In the genomic region with DNA sequence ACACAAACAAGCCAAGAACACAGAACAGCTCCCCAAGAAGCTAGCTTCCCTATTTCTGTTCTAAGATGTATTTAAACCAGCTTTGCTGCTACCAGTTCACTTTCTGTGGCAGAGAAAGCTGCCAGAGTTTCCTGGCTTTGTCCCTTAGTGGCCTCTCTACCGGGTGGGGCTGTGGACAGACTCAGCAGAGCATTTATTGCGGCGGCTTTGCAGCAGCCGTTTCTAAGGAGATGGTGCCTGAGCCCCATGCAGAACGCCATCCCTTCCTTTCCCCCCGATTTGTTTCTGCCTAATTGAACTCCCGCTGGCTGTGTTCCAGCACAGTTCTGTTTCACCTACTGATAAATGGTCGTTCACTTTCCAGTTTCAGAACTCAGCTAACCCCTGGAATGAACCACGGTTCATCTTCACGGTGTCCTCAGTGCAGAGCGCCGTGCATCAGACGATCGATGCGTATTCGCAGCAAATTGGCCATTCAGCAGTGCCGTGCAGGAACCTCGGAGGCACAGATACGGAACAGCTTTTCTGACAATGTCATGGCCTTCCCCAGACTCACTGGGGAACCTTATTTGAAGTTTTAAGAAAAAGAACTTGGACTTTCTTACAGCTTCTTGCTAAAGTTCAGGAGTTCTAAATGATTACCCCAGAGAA, we compare ENCODE assay signal across 14 cellular contexts. TPM values are rescaled to one million over a fixed set of nuclear protein-coding genes. Genes with fewer than 3 reads are reported as not detected.
A peak's percentile ranks its signal among the peaks of the same experiment; 100 is the strongest.
DNase-seq lines count a peak whose midpoint lies in the region; ATAC-seq and TF ChIP-seq lines count a peak whose summit lies in the region.
"Had no signal": no experiment of that assay in that cellular context is flagged by ENCODE, and none has a peak within 500 bp of the region (broad histone marks: within the 10 kb centered on the region; RNA-seq: fewer than 3 reads in every experiment).

No MANE protein-coding gene starts in this region.

- H3K27ac Mint-ChIP-seq in osteocyte (ENCODE audit: unreplicated experiment) = no peak overlapping the region
- H3K27ac Mint-ChIP-seq: activated CD4-positive, alpha-beta memory T cell treated with anti-CD3 and anti-CD28 coated beads for 36 hours had no signal

- POLR2A ChIA-PET in GM10248 (lab: Yijun Ruan, JAX) = no interaction called here

- CTCF ChIA-PET in GM10248 (lab: Yijun Ruan, JAX) = interaction anchor here (0.9 to 1.5 kb wide), 7 partner anchors 14 to 81 kb away, joined by 3 to 5 read pairs (median 4); a partner anchor contains a TSS

- peaks cover 21% of the 10 kb centered on the region for H3K9me3 Mint-ChIP-seq in osteocyte (ENCODE audit: unreplicated experiment)

- no peaks in the 10 kb centered on the region for H3K4me1 Mint-ChIP-seq in osteocyte (ENCODE audit: unreplicated experiment)

- peak; percentile 45 for ATAC-seq in HG03432 (IDR thresholded peaks at IDR 0.05; ENCODE audit: unreplicated experiment)
- ATAC-seq: HCT116 had no signal

- no peaks in the 10 kb centered on the region for H3K36me3 Mint-ChIP-seq in osteocyte (ENCODE audit: unreplicated experiment)

- DNase-seq in GM10248 (ENCODE audit: extremely low spot score) (peak; percentile 24), cerebellar cortex (ENCODE audit: low spot score) (peak; percentile 26), occipital lobe (lab: John Stamatoyannopoulos, UW) (peak; percentile 33), NK-92 (lab: John Stamatoyannopoulos, UW; ENCODE audit: unreplicated experiment) (no peak), osteocyte (ENCODE audit: extremely low spot score, unreplicated experiment) (no peak), T-helper 2 cell (no peak)
- no peak for DNase-seq in stimulated activated CD4-positive, alpha-beta T cell treated with anti-CD3 and anti-CD28 coated beads, Interleukin-2, amount 100 ng/mL, for 24 hours
- DNase-seq: activated CD4-positive, alpha-beta memory T cell treated with anti-CD3 and anti-CD28 coated beads for 36 hours; Caco-2; NCI-H2107; SJCRH30; stimulated activated CD4-positive, alpha-beta T cell treated with anti-CD3 and anti-CD28 coated beads, Interleukin-2, amount 100 ng/mL, for 48 hours had no signal

- H3K27me3 Mint-ChIP-seq in osteocyte (ENCODE audit: unreplicated experiment) = no peaks in the 10 kb centered on the region

- no peak overlapping the region for H3K4me3 Mint-ChIP-seq in osteocyte (ENCODE audit: unreplicated experiment)
- H3K4me3 Mint-ChIP-seq: activated CD4-positive, alpha-beta memory T cell treated with anti-CD3 and anti-CD28 coated beads for 36 hours had no signal

- TF ChIP-seq CTCF in GM10248 (IDR thresholded peaks at IDR 0.05; ENCODE audit: control extremely low read depth, extremely low read depth, low read depth, missing control alignments) (no peak), osteocyte (IDR thresholded peaks at IDR 0.05) (no peak)

RNA-seq across cellular contexts. Expression of a gene that starts 33.9 kb away (rescaled TPM):
- total RNA-seq in occipital lobe (17.8 TPM), osteocyte (1.1 and 2.7 TPM in 2 replicates)
- total RNA-seq: Caco-2 had no signal

Comparison
In these comparisons a context has a peak if more than half of its experiments do, and no peak if none do; other contexts are left out.
1. DNase-seq: peak in GM10248 (single experiment), cerebellar cortex (single experiment) and occipital lobe (single experiment); none in NK-92 (single experiment), osteocyte (single experiment), stimulated activated CD4-positive, alpha-beta T cell treated with anti-CD3 and anti-CD28 coated beads, Interleukin-2, amount 100 ng/mL, for 24 hours (0 of 2) and T-helper 2 cell (0 of 5).